Comparison of ENCODE assay signal across 8 cellular contexts in the genomic region with DNA sequence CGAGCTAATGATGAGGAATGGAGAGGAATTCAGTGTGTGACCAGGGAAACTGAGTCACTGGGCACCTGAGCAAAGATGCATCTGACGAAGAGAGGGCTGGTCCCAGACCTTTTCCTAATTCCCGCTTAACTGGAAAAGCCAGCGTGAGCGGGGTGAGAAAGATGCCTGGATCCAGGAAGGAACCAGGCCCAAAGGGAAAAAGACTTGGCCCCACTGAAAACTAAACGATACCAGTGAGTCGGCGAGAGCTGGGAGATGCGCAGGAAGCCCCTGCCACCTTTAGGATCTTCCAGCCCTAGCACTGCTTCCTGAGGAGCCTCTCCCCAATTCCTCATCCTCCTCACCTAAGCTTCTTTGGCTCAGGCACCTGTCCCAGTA. TPM values are rescaled to one million over a fixed set of nuclear protein-coding genes. Genes with fewer than 3 reads are reported as not detected.
DNase-seq lines count a peak whose midpoint lies in the region; ATAC-seq, FAIRE-seq and TF ChIP-seq lines count a peak whose summit lies in the region.

No MANE protein-coding gene starts in this region.

- H3K9me3 ChIP-seq in GM12878 (replicated peaks; ENCODE audit: control insufficient read depth, insufficient read depth, low read length), result no peaks in the 10 kb centered on the region
- no peaks in the 10 kb centered on the region for H3K9me3 ChIP-seq in suprapubic skin

- in situ Hi-C loops in GM12878 (cut with MboI), result no loop called here

- no peaks in the 10 kb centered on the region for H4K20me1 ChIP-seq in GM12878 (ENCODE audit: control insufficient read depth, insufficient read depth)

- TF ChIP-seq POLR2A in GM12878 (IDR thresholded peaks at IDR 0.05; ENCODE audit: low read depth, low read length) (no peak), suprapubic skin (IDR thresholded peaks at IDR 0.05) (no peak)

- POLR2A ChIA-PET in activated CD4-positive, alpha-beta T cell treated with anti-CD3 and anti-CD28 coated beads for 36 hours (lab: Charles Lee), result interaction anchor here (1.7 kb wide), 1 partner anchor 15 kb away, joined by 12 read pairs; a partner anchor contains a TSS
- POLR2A ChIA-PET in GM12878 (lab: Charles Lee), result interaction anchor here (0.6 to 1.8 kb wide), 6 partner anchors 14 to 272 kb away, joined by 3 to 23 read pairs (median 6); a partner anchor contains a TSS

- TF ChIP-seq CTCF in GM12878 (IDR thresholded peaks at IDR 0.05 in 2 of 3, conservative IDR thresholded peaks at IDR 0.05 in 1 of 3; ENCODE audit: control insufficient read depth in 2 of 3, extremely low read depth in 1 of 3, insufficient read depth in 1 of 3, low read depth in 3 of 3, low read length in 3 of 3), result no peak
- TF ChIP-seq CTCF in suprapubic skin (IDR thresholded peaks at IDR 0.05), result no peak

- CTCF ChIA-PET in activated CD4-positive, alpha-beta T cell treated with anti-CD3 and anti-CD28 coated beads for 36 hours (lab: Charles Lee), result interaction anchor here (0.8 to 2.7 kb wide), 8 partner anchors 9 to 317 kb away, joined by 3 to 10 read pairs (median 6); a partner anchor contains a TSS
- CTCF ChIA-PET in GM12878 (lab: Yijun Ruan, JAX), result interaction anchor here (0.9 to 3.2 kb wide), 11 partner anchors 9 to 318 kb away, joined by 3 to 15 read pairs (median 6); a partner anchor contains a TSS

- peak overlapping the region; percentile 84 for H3K4me3 Mint-ChIP-seq in activated CD4-positive, alpha-beta T cell treated with anti-CD3 and anti-CD28 coated beads for 36 hours

- no peaks in the 10 kb centered on the region for H3K36me3 Mint-ChIP-seq in activated CD4-positive, alpha-beta T cell treated with anti-CD3 and anti-CD28 coated beads for 36 hours (ENCODE audit: low read depth)

- H3K79me2 ChIP-seq in GM12878 (ENCODE audit: control insufficient read depth, insufficient read depth, low read length), result no peaks in the 10 kb centered on the region

- H2AFZ ChIP-seq in GM12878 (ENCODE audit: control insufficient read depth, low read depth, low read length), result peak overlapping the region; percentile 86

- SMC1A ChIA-PET in GM12878 (lab: Charles Lee; ENCODE audit: uncharacterized antibody, unreplicated experiment), result interaction anchor here (0.6 to 1.8 kb wide), 7 partner anchors 14 to 1050 kb away, joined by 3 to 12 read pairs (median 3); a partner anchor contains a TSS

- intact Hi-C loops in activated CD4-positive, alpha-beta T cell treated with anti-CD3 and anti-CD28 coated beads for 36 hours (cut with DNase I, micrococcal nuclease), result loop anchor here (1.0 kb wide), 7 partner anchors 13 to 318 kb away; a partner anchor contains a TSS
- intact Hi-C loops in GM12878 (cut with micrococcal nuclease; ENCODE audit: unreplicated experiment), result no loop called here
- intact Hi-C loops in left colon (cut with DNase I, micrococcal nuclease), result no loop called here

- no peak for FAIRE-seq in GM12878 (lab: Jason Lieb, UNC)

- H3K27ac Mint-ChIP-seq in activated CD4-positive, alpha-beta T cell treated with anti-CD3 and anti-CD28 coated beads for 36 hours, result peak overlapping the region; percentile 52

- H3K27ac ChIP-seq in GM12878 (ENCODE audit: control insufficient read depth, insufficient read depth) (peak overlapping the region; percentile 51; the same call in 1 of the 2 replicates), suprapubic skin (peak overlapping the region; percentile 46)

- no peaks in the 10 kb centered on the region for H3K9me3 Mint-ChIP-seq in activated CD4-positive, alpha-beta T cell treated with anti-CD3 and anti-CD28 coated beads for 36 hours (ENCODE audit: low read depth)

- H3K4me1 Mint-ChIP-seq in activated CD4-positive, alpha-beta T cell treated with anti-CD3 and anti-CD28 coated beads for 36 hours, result peaks cover 20% of the 10 kb centered on the region

- no peak for DNase-seq in activated CD4-positive, alpha-beta T cell treated with anti-CD3 and anti-CD28 coated beads for 36 hours
- no peak for DNase-seq in activated CD4-positive, alpha-beta T cell treated with anti-CD3 and anti-CD28 coated beads for 4 hours
- no peak for DNase-seq in GM12878 (ENCODE audit: low read depth, low spot score)
- DNase-seq in left colon, result peak in 1 of 2 donors; percentile 30
- DNase-seq in suprapubic skin (ENCODE audit: low spot score in 2 of 2), result no peak
- DNase-seq in T-helper 9 cell, result no peak
- DNase-seq in stimulated activated CD4-positive, alpha-beta T cell treated with anti-CD3 and anti-CD28 coated beads, Interleukin-2, amount 100 ng/mL, for 48 hours, result no peak

- H3K4me2 ChIP-seq in GM12878 (ENCODE audit: control insufficient read depth, insufficient read depth), result peak overlapping the region; percentile 98

- no peak for TF ChIP-seq EP300 in GM12878 (IDR thresholded peaks at IDR 0.05; ENCODE audit: borderline replicate concordance in 1 of 2, control insufficient read depth in 1 of 2, low read depth in 2 of 2, low read length in 2 of 2)
- no peak for TF ChIP-seq EP300 in suprapubic skin (IDR thresholded peaks at IDR 0.05)

- no TSS peak for BruUV-seq in GM12878 (replicated peaks; lab: Mats Ljungman, UMichigan)

- peak overlapping the region; percentile 85 for H3K4me3 ChIP-seq in GM12878
- H3K4me3 ChIP-seq in suprapubic skin, result peak overlapping the region; percentile 70

- peak overlapping the region; percentile 34; the same call in 1 of the 2 replicates for H3K9ac ChIP-seq in GM12878 (ENCODE audit: control insufficient read depth, insufficient read depth, low read length)

- no peaks in the 10 kb centered on the region for H3K27me3 Mint-ChIP-seq in activated CD4-positive, alpha-beta T cell treated with anti-CD3 and anti-CD28 coated beads for 36 hours

- H3K36me3 ChIP-seq in GM12878 (ENCODE audit: control insufficient read depth in 2 of 2, insufficient read depth in 2 of 2, low read length in 1 of 2), result no peaks in the 10 kb centered on the region
- peaks cover 11% of the 10 kb centered on the region for H3K36me3 ChIP-seq in suprapubic skin

- no peak for TF ChIP-seq RAD21 in GM12878 (IDR thresholded peaks at IDR 0.05; ENCODE audit: insufficient read depth, low read depth, low read length)

- 75% methylated on average over 9 of the region's 9 CpGs for WGBS in GM12878 (ENCODE audit: insufficient coverage, insufficient replicate concordance, low lambda C conversion rate, missing lambda C conversion rate)
- 44% methylated on average over 9 of the region's 9 CpGs for WGBS in suprapubic skin

- H3K27me3 ChIP-seq in GM12878 (replicated peaks in 1 of 2; ENCODE audit: control insufficient read depth in 2 of 2, insufficient read depth in 2 of 2, low read length in 1 of 2) (no peaks in the 10 kb centered on the region), suprapubic skin (no peaks in the 10 kb centered on the region)

- ATAC-seq in activated CD4-positive, alpha-beta T cell treated with anti-CD3 and anti-CD28 coated beads for 36 hours, result no peak
- ATAC-seq in GM12878 (no peak), left colon (peak; percentile 12), GM18867 (IDR thresholded peaks at IDR 0.05; ENCODE audit: unreplicated experiment) (no peak)

- H3K4me1 ChIP-seq in GM12878 (ENCODE audit: control insufficient read depth, insufficient read depth, low read length) (peaks cover 8% of the 10 kb centered on the region), suprapubic skin (peaks cover 20% of the 10 kb centered on the region)

- RAD21 ChIA-PET in GM12878 (lab: Charles Lee; ENCODE audit: unreplicated experiment), result interaction anchor here (1.0 to 2.1 kb wide), 7 partner anchors 13 to 60 kb away, joined by 3 to 13 read pairs (median 4); a partner anchor contains a TSS

RNA-seq across cellular contexts. Expression of a gene that starts 0.5 kb away (rescaled TPM):
- 10 to 100 TPM; 28.2 to 32.9 TPM for total RNA-seq in activated CD4-positive, alpha-beta T cell treated with anti-CD3 and anti-CD28 coated beads for 36 hours
- 61.9 and 72.1 TPM in 2 replicates for total RNA-seq in GM12878 (2013; cell fraction: nucleolus; rRNA removed)
- total RNA-seq in GM12878 (2014; rRNA removed) (13.1 and 18.0 TPM in 2 replicates), GM12878 (2014; rRNA removed; fragmentation: Illumina TruSeq; extraction: Trizol) (7.7 and 8.1 TPM in 2 replicates), GM12878 (2021) (20.6 and 21.3 TPM in 2 replicates), left colon (10 to 100 TPM; 15.0 to 19.2 TPM), suprapubic skin (100 to 1,000 TPM in 2 of 4 donors, 10 to 100 TPM in 2; 40.1 to 117 (median 77.1) TPM)
- 15.7 TPM for polyA plus RNA-seq in GM12878 (2011; ENCODE audit: low read depth)
- polyA plus RNA-seq in GM12878 (2011; rRNA removed) (16.6 and 21.9 TPM in 2 replicates), GM12878 (2014; fragmentation: Illumina TruSeq; extraction: Trizol) (3.2 and 8.9 TPM in 2 replicates), GM12878 (2014; fragmentation: Nextera tagmentation; extraction: Ambion mirVana) (1 to 10 TPM in 1 of 2 experiments, under 1 TPM in 1; 0.97 to 1.0 TPM), GM12878 (2014; rRNA removed) (19.1 and 22.8 TPM in 2 replicates), GM12878 (2016; fragmentation: Nextera tagmentation; extraction: Ambion mirVana) (10 to 100 TPM in 1 of 2 experiments, 1 to 10 TPM in 1; 9.9 to 11.5 TPM)
- 13.3 and 17.5 TPM in 2 replicates for polyA plus RNA-seq in GM12878 (2011; cell fraction: cytosol; rRNA removed)
- 231 and 272 TPM in 2 replicates for polyA plus RNA-seq in GM12878 (2011; cell fraction: nucleus; rRNA removed)
- polyA plus RNA-seq in GM12878 (2012), result 26.0 and 30.3 TPM in 2 replicates
- 13.6 and 15.4 TPM in 2 replicates for polyA minus RNA-seq in GM12878 (2011; rRNA and poly(A)+ RNA removed)
- polyA minus RNA-seq in GM12878 (2011; cell fraction: cytosol; rRNA and poly(A)+ RNA removed), result 4.1 and 5.5 TPM in 2 replicates
- 37.4 and 42.8 TPM in 2 replicates for polyA minus RNA-seq in GM12878 (2011; cell fraction: nucleus; rRNA and poly(A)+ RNA removed)

RNA-seq across cellular contexts. Expression of a gene that starts 14.9 kb away (rescaled TPM):
- 10 to 100 TPM; 24.3 to 27.8 TPM for total RNA-seq in activated CD4-positive, alpha-beta T cell treated with anti-CD3 and anti-CD28 coated beads for 36 hours
- total RNA-seq in GM12878 (2013; cell fraction: nucleolus; rRNA removed), result 5.6 and 7.0 TPM in 2 replicates
- total RNA-seq in GM12878 (2014; rRNA removed) (15.3 and 18.2 TPM in 2 replicates), GM12878 (2014; rRNA removed; fragmentation: Illumina TruSeq; extraction: Trizol) (6.6 and 6.8 TPM in 2 replicates), GM12878 (2021) (15.4 and 15.7 TPM in 2 replicates), left colon (1 to 10 TPM; 2.9 to 3.5 TPM), suprapubic skin (1 to 10 TPM; 2.9 to 9.0 (median 5.7) TPM)
- polyA plus RNA-seq in GM12878 (2011; ENCODE audit: low read depth), result 1.3 TPM
- polyA plus RNA-seq in GM12878 (2011; rRNA removed) (0.91 and 2.1 TPM in 2 replicates), GM12878 (2014; fragmentation: Illumina TruSeq; extraction: Trizol) (1.2 and 6.0 TPM in 2 replicates), GM12878 (2014; fragmentation: Nextera tagmentation; extraction: Ambion mirVana) (under 1 TPM; 0.23 to 0.64 TPM), GM12878 (2014; rRNA removed) (21.4 and 23.5 TPM in 2 replicates), GM12878 (2016; fragmentation: Nextera tagmentation; extraction: Ambion mirVana) (1 to 10 TPM; 7.5 to 9.5 TPM)
- 2.0 and 3.3 TPM in 2 replicates for polyA plus RNA-seq in GM12878 (2011; cell fraction: cytosol; rRNA removed)
- polyA plus RNA-seq in GM12878 (2011; cell fraction: nucleus; rRNA removed), result 27.8 and 32.1 TPM in 2 replicates
- polyA plus RNA-seq in GM12878 (2012), result 4.7 and 5.4 TPM in 2 replicates
- 1.3 and 1.4 TPM in 2 replicates for polyA minus RNA-seq in GM12878 (2011; rRNA and poly(A)+ RNA removed)
- polyA minus RNA-seq in GM12878 (2011; cell fraction: cytosol; rRNA and poly(A)+ RNA removed), result 0.73 and 0.80 TPM in 2 replicates
- polyA minus RNA-seq in GM12878 (2011; cell fraction: nucleus; rRNA and poly(A)+ RNA removed), result 4.4 and 6.1 TPM in 2 replicates

RNA-seq across cellular contexts. Expression of a gene that starts 15.1 kb away (rescaled TPM):
- 10 to 100 TPM; 85.9 to 88.6 TPM for total RNA-seq in activated CD4-positive, alpha-beta T cell treated with anti-CD3 and anti-CD28 coated beads for 36 hours
- total RNA-seq in GM12878 (2013; cell fraction: nucleolus; rRNA removed), result 97.4 and 102 TPM in 2 replicates
- 107 and 109 TPM in 2 replicates for total RNA-seq in GM12878 (2014; rRNA removed)
- total RNA-seq in GM12878 (2014; rRNA removed; fragmentation: Illumina TruSeq; extraction: Trizol), result 77.0 and 92.5 TPM in 2 replicates
- total RNA-seq in GM12878 (2021), result 82.9 and 94.3 TPM in 2 replicates
- 88.0 TPM for polyA plus RNA-seq in GM12878 (2011; ENCODE audit: low read depth)
- polyA plus RNA-seq in GM12878 (2011; rRNA removed), result 115 and 140 TPM in 2 replicates
- polyA plus RNA-seq in GM12878 (2011; cell fraction: cytosol; rRNA removed), result 160 and 168 TPM in 2 replicates
- polyA plus RNA-seq in GM12878 (2011; cell fraction: nucleus; rRNA removed), result 199 and 244 TPM in 2 replicates
- polyA plus RNA-seq in GM12878 (2012), result 77.9 and 79.2 TPM in 2 replicates
- 115 and 135 TPM in 2 replicates for polyA plus RNA-seq in GM12878 (2014; fragmentation: Illumina TruSeq; extraction: Trizol)
- 100 to 1,000 TPM in 1 of 2 experiments, 10 to 100 TPM in 1; 62.2 to 108 TPM for polyA plus RNA-seq in GM12878 (2014; fragmentation: Nextera tagmentation; extraction: Ambion mirVana)
- 107 and 115 TPM in 2 replicates for polyA plus RNA-seq in GM12878 (2014; rRNA removed)
- 100 to 1,000 TPM; 117 to 120 TPM for polyA plus RNA-seq in GM12878 (2016; fragmentation: Nextera tagmentation; extraction: Ambion mirVana)
- 119 and 130 TPM in 2 replicates for polyA minus RNA-seq in GM12878 (2011; rRNA and poly(A)+ RNA removed)
- polyA minus RNA-seq in GM12878 (2011; cell fraction: cytosol; rRNA and poly(A)+ RNA removed), result 32.9 and 41.7 TPM in 2 replicates
- polyA minus RNA-seq in GM12878 (2011; cell fraction: nucleus; rRNA and poly(A)+ RNA removed), result 79.4 and 93.5 TPM in 2 replicates
- total RNA-seq in left colon, result 10 to 100 TPM; 37.8 to 40.5 TPM
- total RNA-seq in suprapubic skin, result 10 to 100 TPM; 50.0 to 79.2 (median 59.4) TPM

RNA-seq across cellular contexts. Expression of a gene that starts 30.3 kb away (rescaled TPM):
- total RNA-seq in activated CD4-positive, alpha-beta T cell treated with anti-CD3 and anti-CD28 coated beads for 36 hours, result 1 to 10 TPM; 3.2 TPM
- total RNA-seq in GM12878 (2013; cell fraction: nucleolus; rRNA removed), result not detected in 2 replicates
- 0.05 TPM in 1 of 2 replicates, not detected in the other for total RNA-seq in GM12878 (2014; rRNA removed)
- not detected in 2 replicates for total RNA-seq in GM12878 (2014; rRNA removed; fragmentation: Illumina TruSeq; extraction: Trizol)
- total RNA-seq in GM12878 (2021), result 0.08 TPM in 2 replicates
- not detected for polyA plus RNA-seq in GM12878 (2011; ENCODE audit: low read depth)
- polyA plus RNA-seq in GM12878 (2011; rRNA removed), result not detected in 2 replicates
- polyA plus RNA-seq in GM12878 (2011; cell fraction: cytosol; rRNA removed), result not detected in 2 replicates
- 0.03 TPM in 1 of 2 replicates, not detected in the other for polyA plus RNA-seq in GM12878 (2011; cell fraction: nucleus; rRNA removed)
- 0.04 TPM in 1 of 2 replicates, not detected in the other for polyA plus RNA-seq in GM12878 (2012)
- polyA plus RNA-seq in GM12878 (2014; fragmentation: Illumina TruSeq; extraction: Trizol), result 0.01 and 0.05 TPM in 2 replicates
- not detected for polyA plus RNA-seq in GM12878 (2014; fragmentation: Nextera tagmentation; extraction: Ambion mirVana)
- polyA plus RNA-seq in GM12878 (2014; rRNA removed), result not detected in 2 replicates
- not detected for polyA plus RNA-seq in GM12878 (2016; fragmentation: Nextera tagmentation; extraction: Ambion mirVana)
- polyA minus RNA-seq in GM12878 (2011; rRNA and poly(A)+ RNA removed), result 0.29 TPM in 1 of 2 replicates, not detected in the other
- not detected in 2 replicates for polyA minus RNA-seq in GM12878 (2011; cell fraction: cytosol; rRNA and poly(A)+ RNA removed)
- polyA minus RNA-seq in GM12878 (2011; cell fraction: nucleus; rRNA and poly(A)+ RNA removed), result not detected in 2 replicates
- 1 to 10 TPM; 5.3 to 7.1 TPM for total RNA-seq in left colon
- total RNA-seq in suprapubic skin, result 1 to 10 TPM; 1.5 to 7.4 (median 4.3) TPM

RNA-seq across cellular contexts. Expression of a gene that starts 32.9 kb away (rescaled TPM):
- 100 to 1,000 TPM; 185 to 212 TPM for total RNA-seq in activated CD4-positive, alpha-beta T cell treated with anti-CD3 and anti-CD28 coated beads for 36 hours
- 41.5 and 54.1 TPM in 2 replicates for total RNA-seq in GM12878 (2013; cell fraction: nucleolus; rRNA removed)
- total RNA-seq in GM12878 (2014; rRNA removed), result 42.6 and 45.5 TPM in 2 replicates
- total RNA-seq in GM12878 (2014; rRNA removed; fragmentation: Illumina TruSeq; extraction: Trizol), result 37.8 and 38.6 TPM in 2 replicates
- 159 and 168 TPM in 2 replicates for total RNA-seq in GM12878 (2021)
- polyA plus RNA-seq in GM12878 (2011; ENCODE audit: low read depth), result 53.8 TPM
- polyA plus RNA-seq in GM12878 (2011; rRNA removed), result 43.6 and 45.5 TPM in 2 replicates
- 60.5 and 85.4 TPM in 2 replicates for polyA plus RNA-seq in GM12878 (2011; cell fraction: cytosol; rRNA removed)
- 108 and 216 TPM in 2 replicates for polyA plus RNA-seq in GM12878 (2011; cell fraction: nucleus; rRNA removed)
- polyA plus RNA-seq in GM12878 (2012), result 64.3 and 68.3 TPM in 2 replicates
- 122 and 124 TPM in 2 replicates for polyA plus RNA-seq in GM12878 (2014; fragmentation: Illumina TruSeq; extraction: Trizol)
- 10 to 100 TPM; 46.3 to 56.0 TPM for polyA plus RNA-seq in GM12878 (2014; fragmentation: Nextera tagmentation; extraction: Ambion mirVana)
- polyA plus RNA-seq in GM12878 (2014; rRNA removed), result 62.1 and 69.4 TPM in 2 replicates
- 100 to 1,000 TPM; 113 to 122 TPM for polyA plus RNA-seq in GM12878 (2016; fragmentation: Nextera tagmentation; extraction: Ambion mirVana)
- 95.9 and 106 TPM in 2 replicates for polyA minus RNA-seq in GM12878 (2011; rRNA and poly(A)+ RNA removed)
- 52.9 and 65.7 TPM in 2 replicates for polyA minus RNA-seq in GM12878 (2011; cell fraction: cytosol; rRNA and poly(A)+ RNA removed)
- 34.0 and 83.0 TPM in 2 replicates for polyA minus RNA-seq in GM12878 (2011; cell fraction: nucleus; rRNA and poly(A)+ RNA removed)
- 100 to 1,000 TPM; 105 to 108 TPM for total RNA-seq in left colon
- total RNA-seq in suprapubic skin, result 100 to 1,000 TPM in 1 of 4 donors, 10 to 100 TPM in 3; 83.0 to 115 (median 95.1) TPM

Comparison
In these comparisons a context has a peak if more than half of its experiments do, and no peak if none do; other contexts are left out.
1. intact Hi-C loops: an anchor here in activated CD4-positive, alpha-beta T cell treated with anti-CD3 and anti-CD28 coated beads for 36 hours (1.0 kb wide); none called in GM12878 and left colon.